Comparison of ENCODE assay signal across 1 cellular context in genomic region chr12:42588981-42589464, GRCh38.
TF ChIP-seq lines count a peak whose summit lies in the region.

No MANE protein-coding gene starts in this region.

TF ChIP-seq in HEK293, 187 proteins besides CTCF, POLR2A, EP300 and RAD21 (continued from another document and continues in another):
- no peak for TF ChIP-seq ZNF280D (tag by site-specific recombination; IDR thresholded peaks at IDR 0.05)
- TF ChIP-seq ZFHX2 (tag by site-specific recombination; conservative IDR thresholded peaks at IDR 0.05): peak; percentile 70
- TF ChIP-seq FEZF1 (tag by site-specific recombination; IDR thresholded peaks at IDR 0.05): no peak
- peak; percentile 65; the same call in 1 of the 2 replicates for TF ChIP-seq HIC1 (tag by site-specific recombination; IDR thresholded peaks at IDR 0.05)
- peak; percentile 54 for TF ChIP-seq ZNF654 (tag by site-specific recombination; IDR thresholded peaks at IDR 0.05; ENCODE audit: low read depth)
- TF ChIP-seq HOXA7 (CRISPR knock-in tag; IDR thresholded peaks at IDR 0.05; ENCODE audit: borderline replicate concordance): no peak
- TF ChIP-seq ZNF423 (tag by site-specific recombination; IDR thresholded peaks at IDR 0.05): peak; percentile 54; the same call in 1 of the 2 replicates
- no peak for TF ChIP-seq ZNF148 (tag by site-specific recombination; IDR thresholded peaks at IDR 0.05; ENCODE audit: borderline replicate concordance)
- TF ChIP-seq PATZ1 (tag by site-specific recombination; IDR thresholded peaks at IDR 0.05): peak; percentile 46; the same call in 1 of the 2 replicates
- no peak for TF ChIP-seq ZNF174 (tag by site-specific recombination; IDR thresholded peaks at IDR 0.05)
- no peak for TF ChIP-seq KLF8 (tag by site-specific recombination; IDR thresholded peaks at IDR 0.05)
- peak; percentile 88 for TF ChIP-seq ZNF341 (tag by site-specific recombination; IDR thresholded peaks at IDR 0.05; ENCODE audit: low read depth)
- TF ChIP-seq GLIS1 (tag by site-specific recombination; IDR thresholded peaks at IDR 0.05): peak; percentile 16; the same call in 1 of the 2 replicates
- no peak for TF ChIP-seq ZNF776 (tag by site-specific recombination; IDR thresholded peaks at IDR 0.05; ENCODE audit: borderline replicate concordance)
- TF ChIP-seq ZBTB44 (tag by site-specific recombination; IDR thresholded peaks at IDR 0.05): no peak
- TF ChIP-seq ZNF18 (tag by site-specific recombination; IDR thresholded peaks at IDR 0.05): 0 out of 2 replicates have a peak, but pooled peaks have one; percentile 10
- TF ChIP-seq PRDM6 (tag by site-specific recombination; IDR thresholded peaks at IDR 0.05): no peak
- peak; percentile 47; the same call in 1 of the 2 replicates for TF ChIP-seq ZBTB17 (tag by site-specific recombination; IDR thresholded peaks at IDR 0.05)
- TF ChIP-seq ZNF394 (tag by site-specific recombination; IDR thresholded peaks at IDR 0.05; ENCODE audit: borderline replicate concordance): no peak
- peak; percentile 51 for TF ChIP-seq EGR2 (tag by site-specific recombination; IDR thresholded peaks at IDR 0.05; ENCODE audit: low read depth)
- no peak for TF ChIP-seq ZNF645 (tag by site-specific recombination; IDR thresholded peaks at IDR 0.05)
- peak; percentile 21; the same call in 1 of the 2 replicates for TF ChIP-seq ZBTB11 (tag by site-specific recombination; conservative IDR thresholded peaks at IDR 0.05; ENCODE audit: low read depth)
- no peak for TF ChIP-seq ZBTB10 (tag by site-specific recombination; IDR thresholded peaks at IDR 0.05)
- peak; percentile 77 for TF ChIP-seq PRDM1 (tag by site-specific recombination; IDR thresholded peaks at IDR 0.05)
- TF ChIP-seq ZNF426 (tag by site-specific recombination; IDR thresholded peaks at IDR 0.05): no peak
- peak; percentile 36 for TF ChIP-seq ZNF335 (tag by site-specific recombination; conservative IDR thresholded peaks at IDR 0.05)
- TF ChIP-seq ZEB2 (tag by site-specific recombination; IDR thresholded peaks at IDR 0.05): peak; percentile 66
- 0 out of 2 replicates have a peak, but pooled peaks have one; percentile 37 for TF ChIP-seq ZFP37 (tag by site-specific recombination; IDR thresholded peaks at IDR 0.05)
- no peak for TF ChIP-seq ZNF112 (tag by site-specific recombination; IDR thresholded peaks at IDR 0.05)
- peak; percentile 64 for TF ChIP-seq ZBTB20 (tag by site-specific recombination; IDR thresholded peaks at IDR 0.05)
- no peak for TF ChIP-seq ZNF292 (tag by site-specific recombination; IDR thresholded peaks at IDR 0.05; ENCODE audit: borderline replicate concordance, low read depth)
- TF ChIP-seq GLIS2 (tag by site-specific recombination; IDR thresholded peaks at IDR 0.05): peak; percentile 37; the same call in 1 of the 2 replicates
